In genomic region chr1:24991242-24992037, GRCh38 we compare ENCODE assay signal across 13 cellular contexts.
DNase-seq lines count a peak whose midpoint lies in the region; ATAC-seq and TF ChIP-seq lines count a peak whose summit lies in the region.
"Had no signal": no experiment of that assay in that cellular context is flagged by ENCODE, and none has a peak within 500 bp of the region (broad histone marks: within the 10 kb centered on the region; RNA-seq: fewer than 3 reads in every experiment).

No MANE protein-coding gene starts in this region.

- H3K9me3 Mint-ChIP-seq in activated B cell treated with CpG ODN at 0.5 μM for 24 hours: peaks cover 4% of the 10 kb centered on the region
- peaks cover 5% of the 10 kb centered on the region for H3K9me3 Mint-ChIP-seq in glutamatergic neuron (ENCODE audit: unreplicated experiment)

- H3K4me1 ChIP-seq in upper lobe of right lung (no peaks in the 10 kb centered on the region), prostate gland (replicated peaks) (no peaks in the 10 kb centered on the region)
- H3K4me1 ChIP-seq: esophagus squamous epithelium, HAP-1 had no signal

- H3K27ac Mint-ChIP-seq in activated B cell treated with CpG ODN at 0.5 μM for 24 hours (peak overlapping the region; percentile 37), glutamatergic neuron (ENCODE audit: unreplicated experiment) (peak overlapping the region; percentile 4)

- 66% methylated on average over 9 of the region's 9 CpGs for WGBS in prostate gland

- H3K27me3 ChIP-seq in upper lobe of right lung (no peaks in the 10 kb centered on the region), prostate gland (replicated peaks; ENCODE audit: insufficient read depth) (no peaks in the 10 kb centered on the region)

- H3K36me3 Mint-ChIP-seq in activated B cell treated with CpG ODN at 0.5 μM for 24 hours (ENCODE audit: low read depth): no peaks in the 10 kb centered on the region
- H3K36me3 Mint-ChIP-seq in glutamatergic neuron (ENCODE audit: unreplicated experiment): peaks cover 5% of the 10 kb centered on the region

- peaks cover 38% of the 10 kb centered on the region for H3K4me1 Mint-ChIP-seq in activated B cell treated with CpG ODN at 0.5 μM for 24 hours
- H3K4me1 Mint-ChIP-seq in glutamatergic neuron (ENCODE audit: low read depth, unreplicated experiment): peaks cover 2% of the 10 kb centered on the region

- H3K4me3 Mint-ChIP-seq in activated B cell treated with CpG ODN at 0.5 μM for 24 hours: no peak overlapping the region
- no peak overlapping the region for H3K4me3 Mint-ChIP-seq in glutamatergic neuron (ENCODE audit: unreplicated experiment)

- DNase-seq in left ventricle myocardium superior: no peak
- DNase-seq in cardiac septum (ENCODE audit: low spot score): no peak
- no peak for DNase-seq in activated B cell treated with CpG ODN at 0.5 μM for 24 hours
- DNase-seq in glutamatergic neuron: peak; percentile 8
- no peak for DNase-seq in upper lobe of right lung
- DNase-seq in prostate gland (ENCODE audit: low spot score): no peak
- no peak for DNase-seq in DMS79 (lab: John Stamatoyannopoulos, UW)
- DNase-seq: AML-193, esophagus squamous epithelium, NCI-H446, SHP77 treated with DMSO at 0.1 percent for 48 hours had no signal

- H3K4me3 ChIP-seq in upper lobe of right lung: no peak overlapping the region
- H3K4me3 ChIP-seq in prostate gland: no peak overlapping the region
- H3K4me3 ChIP-seq: esophagus squamous epithelium, HAP-1 had no signal

- POLR2A ChIA-PET in activated B cell treated with CpG ODN at 0.5 μM for 24 hours (lab: Charles Lee): interaction anchor here (0.8 to 1.5 kb wide), 4 partner anchors 18 to 61 kb away, joined by 3 to 4 read pairs (median 3); partner anchors contain the start of gene RUNX3

- no peak for TF ChIP-seq CTCF in activated B cell treated with CpG ODN at 0.5 μM for 24 hours (IDR thresholded peaks at IDR 0.05)
- TF ChIP-seq CTCF in glutamatergic neuron (IDR thresholded peaks at IDR 0.05; ENCODE audit: partially characterized antibody, unreplicated experiment): no peak
- no peak for TF ChIP-seq CTCF in upper lobe of right lung (IDR thresholded peaks at IDR 0.05)
- TF ChIP-seq CTCF in prostate gland (IDR thresholded peaks at IDR 0.05): no peak

- peak overlapping the region; percentile 8 for H3K27ac ChIP-seq in upper lobe of right lung
- no peak overlapping the region for H3K27ac ChIP-seq in prostate gland

- CTCF ChIA-PET in activated B cell treated with CpG ODN at 0.5 μM for 24 hours (lab: Charles Lee): interaction anchor here (0.8 kb wide), 1 partner anchor 46 kb away, joined by 3 read pairs; no protein-coding TSS in a partner anchor

- no peaks in the 10 kb centered on the region for H3K9me3 ChIP-seq in upper lobe of right lung
- no peaks in the 10 kb centered on the region for H3K9me3 ChIP-seq in prostate gland
- H3K9me3 ChIP-seq: esophagus squamous epithelium, HAP-1 had no signal

- intact Hi-C loops in left ventricle myocardium superior (cut with micrococcal nuclease) (no loop called here), cardiac septum (cut with DNase I) (no loop called here), activated B cell treated with CpG ODN at 0.5 μM for 24 hours (cut with micrococcal nuclease) (loop anchor here (1.0 kb wide), 1 partner anchor 46 kb away; no protein-coding TSS in a partner anchor), upper lobe of right lung (cut with DNase I) (no loop called here), prostate gland (cut with DNase I) (no loop called here)

- no peak for TF ChIP-seq POLR2A in prostate gland (IDR thresholded peaks at IDR 0.05)

- no peaks in the 10 kb centered on the region for H3K27me3 Mint-ChIP-seq in activated B cell treated with CpG ODN at 0.5 μM for 24 hours
- H3K27me3 Mint-ChIP-seq in glutamatergic neuron (ENCODE audit: unreplicated experiment): peaks cover 15% of the 10 kb centered on the region

- no peaks in the 10 kb centered on the region for H3K36me3 ChIP-seq in upper lobe of right lung
- H3K36me3 ChIP-seq in prostate gland: no peaks in the 10 kb centered on the region
- H3K36me3 ChIP-seq: esophagus squamous epithelium, HAP-1 had no signal

- ATAC-seq in left ventricle myocardium superior: peak; percentile 69
- no peak for ATAC-seq in activated B cell treated with CpG ODN at 0.5 μM for 24 hours (ENCODE audit: low read depth)
- ATAC-seq in upper lobe of right lung: no peak
- no peak for ATAC-seq in GM21447 (IDR thresholded peaks at IDR 0.05; ENCODE audit: unreplicated experiment)
